1 cellular context compared by ENCODE assay signal in the genomic region with DNA sequence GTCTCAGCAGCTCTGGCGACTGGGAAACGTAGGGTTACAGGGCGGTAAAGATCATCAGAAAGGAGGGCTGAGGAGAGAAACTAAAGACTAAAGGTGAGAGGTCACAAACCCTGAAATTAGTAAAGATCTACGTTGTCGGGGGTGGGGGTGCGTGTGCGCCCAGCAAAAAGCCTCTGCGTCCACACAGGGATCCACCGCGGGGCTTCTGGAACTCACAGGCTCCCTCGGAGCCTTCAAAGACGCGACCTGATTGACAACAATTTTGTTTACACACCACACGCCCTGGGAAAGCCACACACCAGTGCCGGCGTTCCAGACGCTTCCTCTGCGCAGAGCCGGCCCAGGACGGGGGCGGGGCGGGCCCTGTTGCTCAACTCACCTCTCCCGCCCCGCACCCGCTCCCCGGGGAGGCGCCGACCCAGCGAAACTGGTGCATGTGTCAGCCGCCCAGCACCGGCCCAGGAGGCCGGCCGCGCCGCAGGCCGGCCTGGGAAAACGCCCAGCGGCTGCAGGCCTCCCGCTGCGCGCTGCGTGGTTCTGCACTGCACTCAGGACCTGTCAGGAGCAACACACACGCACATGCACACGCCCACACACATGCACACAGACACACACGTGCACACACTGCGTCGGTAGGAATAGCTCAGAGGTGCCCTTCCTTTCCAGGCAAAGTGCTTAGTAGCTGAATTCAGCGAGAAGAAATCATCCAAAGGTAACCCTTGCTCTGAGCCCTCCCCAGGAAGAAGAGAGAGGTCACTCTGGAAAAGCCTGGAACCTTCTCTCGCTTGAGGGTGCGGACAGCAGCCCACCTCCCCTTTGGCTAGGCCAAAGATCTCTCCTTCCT.
A peak's percentile ranks its signal among the peaks of the same experiment; 100 is the strongest.
TF ChIP-seq lines count a peak whose summit lies in the region.

No MANE protein-coding gene starts in this region.

TF ChIP-seq in GM12878, 131 proteins besides CTCF, POLR2A, EP300 and RAD21 (continued from another document and continues in another):
- TF ChIP-seq, protein P1, sequence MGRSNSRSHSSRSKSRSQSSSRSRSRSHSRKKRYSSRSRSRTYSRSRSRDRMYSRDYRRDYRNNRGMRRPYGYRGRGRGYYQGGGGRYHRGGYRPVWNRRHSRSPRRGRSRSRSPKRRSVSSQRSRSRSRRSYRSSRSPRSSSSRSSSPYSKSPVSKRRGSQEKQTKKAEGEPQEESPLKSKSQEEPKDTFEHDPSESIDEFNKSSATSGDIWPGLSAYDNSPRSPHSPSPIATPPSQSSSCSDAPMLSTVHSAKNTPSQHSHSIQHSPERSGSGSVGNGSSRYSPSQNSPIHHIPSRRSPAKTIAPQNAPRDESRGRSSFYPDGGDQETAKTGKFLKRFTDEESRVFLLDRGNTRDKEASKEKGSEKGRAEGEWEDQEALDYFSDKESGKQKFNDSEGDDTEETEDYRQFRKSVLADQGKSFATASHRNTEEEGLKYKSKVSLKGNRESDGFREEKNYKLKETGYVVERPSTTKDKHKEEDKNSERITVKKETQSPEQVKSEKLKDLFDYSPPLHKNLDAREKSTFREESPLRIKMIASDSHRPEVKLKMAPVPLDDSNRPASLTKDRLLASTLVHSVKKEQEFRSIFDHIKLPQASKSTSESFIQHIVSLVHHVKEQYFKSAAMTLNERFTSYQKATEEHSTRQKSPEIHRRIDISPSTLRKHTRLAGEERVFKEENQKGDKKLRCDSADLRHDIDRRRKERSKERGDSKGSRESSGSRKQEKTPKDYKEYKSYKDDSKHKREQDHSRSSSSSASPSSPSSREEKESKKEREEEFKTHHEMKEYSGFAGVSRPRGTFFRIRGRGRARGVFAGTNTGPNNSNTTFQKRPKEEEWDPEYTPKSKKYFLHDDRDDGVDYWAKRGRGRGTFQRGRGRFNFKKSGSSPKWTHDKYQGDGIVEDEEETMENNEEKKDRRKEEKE (IDR thresholded peaks at IDR 0.05) = no peak
- peak; percentile 67 for TF ChIP-seq HDGF (IDR thresholded peaks at IDR 0.05)
- TF ChIP-seq IKZF2 (IDR thresholded peaks at IDR 0.05) = peak; percentile 50 to 60; a peak in 3 of 4 replicates
- TF ChIP-seq RFX5 (IDR thresholded peaks at IDR 0.05; ENCODE audit: low read depth, low read length) = no peak
- TF ChIP-seq, protein P2, sequence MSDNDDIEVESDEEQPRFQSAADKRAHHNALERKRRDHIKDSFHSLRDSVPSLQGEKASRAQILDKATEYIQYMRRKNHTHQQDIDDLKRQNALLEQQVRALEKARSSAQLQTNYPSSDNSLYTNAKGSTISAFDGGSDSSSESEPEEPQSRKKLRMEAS (IDR thresholded peaks at IDR 0.05; ENCODE audit: low read depth, low read length) = peak; percentile 75; the same call in 1 of the 2 replicates
- peak; percentile 94 for TF ChIP-seq IKZF1 (conservative IDR thresholded peaks at IDR 0.05)
- no peak for TF ChIP-seq KLF5 (IDR thresholded peaks at IDR 0.05; ENCODE audit: partially characterized antibody)
- TF ChIP-seq BHLHE40 (IDR thresholded peaks at IDR 0.05; ENCODE audit: borderline replicate concordance in 1 of 2, low read depth in 2 of 2, low read length in 1 of 2) = peak; percentile 94 to 98
- TF ChIP-seq ZNF274 (IDR thresholded peaks at IDR 0.05; ENCODE audit: insufficient read depth, insufficient read length) = no peak
- peak; percentile 87 for TF ChIP-seq NR2C1 (IDR thresholded peaks at IDR 0.05)
- TF ChIP-seq, protein P3, sequence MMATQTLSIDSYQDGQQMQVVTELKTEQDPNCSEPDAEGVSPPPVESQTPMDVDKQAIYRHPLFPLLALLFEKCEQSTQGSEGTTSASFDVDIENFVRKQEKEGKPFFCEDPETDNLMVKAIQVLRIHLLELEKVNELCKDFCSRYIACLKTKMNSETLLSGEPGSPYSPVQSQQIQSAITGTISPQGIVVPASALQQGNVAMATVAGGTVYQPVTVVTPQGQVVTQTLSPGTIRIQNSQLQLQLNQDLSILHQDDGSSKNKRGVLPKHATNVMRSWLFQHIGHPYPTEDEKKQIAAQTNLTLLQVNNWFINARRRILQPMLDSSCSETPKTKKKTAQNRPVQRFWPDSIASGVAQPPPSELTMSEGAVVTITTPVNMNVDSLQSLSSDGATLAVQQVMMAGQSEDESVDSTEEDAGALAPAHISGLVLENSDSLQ (IDR thresholded peaks at IDR 0.05) = peak; percentile 61; the same call in 1 of the 2 replicates
- TF ChIP-seq TCF3 (IDR thresholded peaks at IDR 0.05; ENCODE audit: borderline replicate concordance, insufficient read depth, low read depth, low read length) = peak; percentile 49; the same call in 1 of the 2 replicates
- TF ChIP-seq MTA3 (IDR thresholded peaks at IDR 0.05; ENCODE audit: borderline replicate concordance, low read length) = no peak; the same call in 1 of the 2 replicates
- TF ChIP-seq, protein P4, sequence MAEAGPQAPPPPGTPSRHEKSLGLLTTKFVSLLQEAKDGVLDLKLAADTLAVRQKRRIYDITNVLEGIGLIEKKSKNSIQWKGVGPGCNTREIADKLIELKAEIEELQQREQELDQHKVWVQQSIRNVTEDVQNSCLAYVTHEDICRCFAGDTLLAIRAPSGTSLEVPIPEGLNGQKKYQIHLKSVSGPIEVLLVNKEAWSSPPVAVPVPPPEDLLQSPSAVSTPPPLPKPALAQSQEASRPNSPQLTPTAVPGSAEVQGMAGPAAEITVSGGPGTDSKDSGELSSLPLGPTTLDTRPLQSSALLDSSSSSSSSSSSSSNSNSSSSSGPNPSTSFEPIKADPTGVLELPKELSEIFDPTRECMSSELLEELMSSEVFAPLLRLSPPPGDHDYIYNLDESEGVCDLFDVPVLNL (IDR thresholded peaks at IDR 0.05; ENCODE audit: low read depth, low read length) = no peak
- TF ChIP-seq, protein P5, sequence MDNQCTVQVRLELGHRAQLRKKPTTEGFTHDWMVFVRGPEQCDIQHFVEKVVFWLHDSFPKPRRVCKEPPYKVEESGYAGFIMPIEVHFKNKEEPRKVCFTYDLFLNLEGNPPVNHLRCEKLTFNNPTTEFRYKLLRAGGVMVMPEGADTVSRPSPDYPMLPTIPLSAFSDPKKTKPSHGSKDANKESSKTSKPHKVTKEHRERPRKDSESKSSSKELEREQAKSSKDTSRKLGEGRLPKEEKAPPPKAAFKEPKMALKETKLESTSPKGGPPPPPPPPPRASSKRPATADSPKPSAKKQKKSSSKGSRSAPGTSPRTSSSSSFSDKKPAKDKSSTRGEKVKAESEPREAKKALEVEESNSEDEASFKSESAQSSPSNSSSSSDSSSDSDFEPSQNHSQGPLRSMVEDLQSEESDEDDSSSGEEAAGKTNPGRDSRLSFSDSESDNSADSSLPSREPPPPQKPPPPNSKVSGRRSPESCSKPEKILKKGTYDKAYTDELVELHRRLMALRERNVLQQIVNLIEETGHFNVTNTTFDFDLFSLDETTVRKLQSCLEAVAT (IDR thresholded peaks at IDR 0.05) = 0 out of 2 replicates have a peak, but pooled peaks have one; percentile 42
- peak; percentile 88; the same call in 1 of the 2 replicates for TF ChIP-seq RB1 (IDR thresholded peaks at IDR 0.05; ENCODE audit: borderline replicate concordance)
- TF ChIP-seq NRF1 (conservative IDR thresholded peaks at IDR 0.05; ENCODE audit: low read depth, low read length) = 0 out of 2 replicates have a peak, but pooled peaks have one; percentile 17
- no peak for TF ChIP-seq FOXM1 (IDR thresholded peaks at IDR 0.05; ENCODE audit: low read depth, low read length)
- peak; percentile 44 for TF ChIP-seq ZNF24 (IDR thresholded peaks at IDR 0.05)
- TF ChIP-seq CHD1 (IDR thresholded peaks at IDR 0.05; ENCODE audit: low read depth, low read length) = 0 out of 2 replicates have a peak, but pooled peaks have one; percentile 3
- no peak; the same call in 1 of the 2 replicates for TF ChIP-seq CBX5 (IDR thresholded peaks at IDR 0.05; ENCODE audit: low read depth)
- TF ChIP-seq, protein P6, sequence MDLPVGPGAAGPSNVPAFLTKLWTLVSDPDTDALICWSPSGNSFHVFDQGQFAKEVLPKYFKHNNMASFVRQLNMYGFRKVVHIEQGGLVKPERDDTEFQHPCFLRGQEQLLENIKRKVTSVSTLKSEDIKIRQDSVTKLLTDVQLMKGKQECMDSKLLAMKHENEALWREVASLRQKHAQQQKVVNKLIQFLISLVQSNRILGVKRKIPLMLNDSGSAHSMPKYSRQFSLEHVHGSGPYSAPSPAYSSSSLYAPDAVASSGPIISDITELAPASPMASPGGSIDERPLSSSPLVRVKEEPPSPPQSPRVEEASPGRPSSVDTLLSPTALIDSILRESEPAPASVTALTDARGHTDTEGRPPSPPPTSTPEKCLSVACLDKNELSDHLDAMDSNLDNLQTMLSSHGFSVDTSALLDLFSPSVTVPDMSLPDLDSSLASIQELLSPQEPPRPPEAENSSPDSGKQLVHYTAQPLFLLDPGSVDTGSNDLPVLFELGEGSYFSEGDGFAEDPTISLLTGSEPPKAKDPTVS (IDR thresholded peaks at IDR 0.05; ENCODE audit: low read depth, low read length) = peak; percentile 87
- no peak for TF ChIP-seq ESRRA (IDR thresholded peaks at IDR 0.05; ENCODE audit: low read length)
- TF ChIP-seq POU2F2 (IDR thresholded peaks at IDR 0.05; ENCODE audit: borderline replicate concordance, low read depth, low read length) = 0 out of 3 replicates have a peak, but pooled peaks have one; percentile 37
- TF ChIP-seq TBL1XR1 (IDR thresholded peaks at IDR 0.05; ENCODE audit: low read depth, low read length) = peak; percentile 73; the same call in 1 of the 2 replicates
- TF ChIP-seq, protein P7, sequence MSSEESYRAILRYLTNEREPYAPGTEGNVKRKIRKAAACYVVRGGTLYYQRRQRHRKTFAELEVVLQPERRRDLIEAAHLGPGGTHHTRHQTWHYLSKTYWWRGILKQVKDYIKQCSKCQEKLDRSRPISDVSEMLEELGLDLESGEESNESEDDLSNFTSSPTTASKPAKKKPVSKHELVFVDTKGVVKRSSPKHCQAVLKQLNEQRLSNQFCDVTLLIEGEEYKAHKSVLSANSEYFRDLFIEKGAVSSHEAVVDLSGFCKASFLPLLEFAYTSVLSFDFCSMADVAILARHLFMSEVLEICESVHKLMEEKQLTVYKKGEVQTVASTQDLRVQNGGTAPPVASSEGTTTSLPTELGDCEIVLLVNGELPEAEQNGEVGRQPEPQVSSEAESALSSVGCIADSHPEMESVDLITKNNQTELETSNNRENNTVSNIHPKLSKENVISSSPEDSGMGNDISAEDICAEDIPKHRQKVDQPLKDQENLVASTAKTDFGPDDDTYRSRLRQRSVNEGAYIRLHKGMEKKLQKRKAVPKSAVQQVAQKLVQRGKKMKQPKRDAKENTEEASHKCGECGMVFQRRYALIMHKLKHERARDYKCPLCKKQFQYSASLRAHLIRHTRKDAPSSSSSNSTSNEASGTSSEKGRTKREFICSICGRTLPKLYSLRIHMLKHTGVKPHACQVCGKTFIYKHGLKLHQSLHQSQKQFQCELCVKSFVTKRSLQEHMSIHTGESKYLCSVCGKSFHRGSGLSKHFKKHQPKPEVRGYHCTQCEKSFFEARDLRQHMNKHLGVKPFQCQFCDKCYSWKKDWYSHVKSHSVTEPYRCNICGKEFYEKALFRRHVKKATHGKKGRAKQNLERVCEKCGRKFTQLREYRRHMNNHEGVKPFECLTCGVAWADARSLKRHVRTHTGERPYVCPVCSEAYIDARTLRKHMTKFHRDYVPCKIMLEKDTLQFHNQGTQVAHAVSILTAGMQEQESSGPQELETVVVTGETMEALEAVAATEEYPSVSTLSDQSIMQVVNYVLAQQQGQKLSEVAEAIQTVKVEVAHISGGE (CRISPR knock-in tag; IDR thresholded peaks at IDR 0.05) = no peak
- peak; percentile 32; the same call in 1 of the 2 replicates for TF ChIP-seq ZNF217 (IDR thresholded peaks at IDR 0.05)
- TF ChIP-seq EGR1 (IDR thresholded peaks at IDR 0.05; ENCODE audit: borderline replicate concordance in 1 of 2, low read depth in 2 of 2, low read length in 2 of 2) = peak; percentile 53 to 93
- TF ChIP-seq, protein P8, sequence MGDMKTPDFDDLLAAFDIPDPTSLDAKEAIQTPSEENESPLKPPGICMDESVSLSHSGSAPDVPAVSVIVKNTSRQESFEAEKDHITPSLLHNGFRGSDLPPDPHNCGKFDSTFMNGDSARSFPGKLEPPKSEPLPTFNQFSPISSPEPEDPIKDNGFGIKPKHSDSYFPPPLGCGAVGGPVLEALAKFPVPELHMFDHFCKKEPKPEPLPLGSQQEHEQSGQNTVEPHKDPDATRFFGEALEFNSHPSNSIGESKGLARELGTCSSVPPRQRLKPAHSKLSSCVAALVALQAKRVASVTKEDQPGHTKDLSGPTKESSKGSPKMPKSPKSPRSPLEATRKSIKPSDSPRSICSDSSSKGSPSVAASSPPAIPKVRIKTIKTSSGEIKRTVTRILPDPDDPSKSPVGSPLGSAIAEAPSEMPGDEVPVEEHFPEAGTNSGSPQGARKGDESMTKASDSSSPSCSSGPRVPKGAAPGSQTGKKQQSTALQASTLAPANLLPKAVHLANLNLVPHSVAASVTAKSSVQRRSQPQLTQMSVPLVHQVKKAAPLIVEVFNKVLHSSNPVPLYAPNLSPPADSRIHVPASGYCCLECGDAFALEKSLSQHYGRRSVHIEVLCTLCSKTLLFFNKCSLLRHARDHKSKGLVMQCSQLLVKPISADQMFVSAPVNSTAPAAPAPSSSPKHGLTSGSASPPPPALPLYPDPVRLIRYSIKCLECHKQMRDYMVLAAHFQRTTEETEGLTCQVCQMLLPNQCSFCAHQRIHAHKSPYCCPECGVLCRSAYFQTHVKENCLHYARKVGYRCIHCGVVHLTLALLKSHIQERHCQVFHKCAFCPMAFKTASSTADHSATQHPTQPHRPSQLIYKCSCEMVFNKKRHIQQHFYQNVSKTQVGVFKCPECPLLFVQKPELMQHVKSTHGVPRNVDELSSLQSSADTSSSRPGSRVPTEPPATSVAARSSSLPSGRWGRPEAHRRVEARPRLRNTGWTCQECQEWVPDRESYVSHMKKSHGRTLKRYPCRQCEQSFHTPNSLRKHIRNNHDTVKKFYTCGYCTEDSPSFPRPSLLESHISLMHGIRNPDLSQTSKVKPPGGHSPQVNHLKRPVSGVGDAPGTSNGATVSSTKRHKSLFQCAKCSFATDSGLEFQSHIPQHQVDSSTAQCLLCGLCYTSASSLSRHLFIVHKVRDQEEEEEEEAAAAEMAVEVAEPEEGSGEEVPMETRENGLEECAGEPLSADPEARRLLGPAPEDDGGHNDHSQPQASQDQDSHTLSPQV (IDR thresholded peaks at IDR 0.05) = 0 out of 2 replicates have a peak, but pooled peaks have one; percentile 67
- 0 out of 2 replicates have a peak, but pooled peaks have one; percentile 10 for TF ChIP-seq TARDBP (IDR thresholded peaks at IDR 0.05; ENCODE audit: borderline replicate concordance)
- TF ChIP-seq BCL11A (IDR thresholded peaks at IDR 0.05; ENCODE audit: low read depth, low read length) = peak; percentile 66; the same call in 1 of the 2 replicates
- peak; percentile 76; the same call in 1 of the 2 replicates for TF ChIP-seq PAX5 (IDR thresholded peaks at IDR 0.05; ENCODE audit: borderline replicate concordance, low read depth, low read length)
- no peak for TF ChIP-seq NR2C2 (IDR thresholded peaks at IDR 0.05; ENCODE audit: borderline replicate concordance, control insufficient read depth, insufficient read length, low read depth)
- peak; percentile 12; the same call in 1 of the 2 replicates for TF ChIP-seq HCFC1 (IDR thresholded peaks at IDR 0.05; ENCODE audit: low read length)
- TF ChIP-seq SP1 (IDR thresholded peaks at IDR 0.05; ENCODE audit: low read depth, low read length) = peak; percentile 47
- peak; percentile 87; the same call in 1 of the 2 replicates for TF ChIP-seq TCF12 (IDR thresholded peaks at IDR 0.05; ENCODE audit: low read depth, low read length)
- TF ChIP-seq CREM (IDR thresholded peaks at IDR 0.05; ENCODE audit: low read depth) = peak; percentile 52
- no peak for TF ChIP-seq RELA (IDR thresholded peaks at IDR 0.05; ENCODE audit: borderline replicate concordance, partially characterized antibody)
- peak; percentile 83; the same call in 1 of the 2 replicates for TF ChIP-seq DPF2 (IDR thresholded peaks at IDR 0.05)
- no peak; the same call in 1 of the 2 replicates for TF ChIP-seq FOXK2 (IDR thresholded peaks at IDR 0.05)
